ENCODE assay signal across 14 cellular contexts in genomic region chr16:16027728-16028310, GRCh38.
A peak's percentile ranks its signal among the peaks of the same experiment; 100 is the strongest.
DNase-seq lines count a peak whose midpoint lies in the region; ATAC-seq, FAIRE-seq and TF ChIP-seq lines count a peak whose summit lies in the region.
"Had no signal": no experiment of that assay in that cellular context is flagged by ENCODE, and none has a peak within 500 bp of the region (broad histone marks: within the 10 kb centered on the region; RNA-seq: fewer than 3 reads in every experiment).

No MANE protein-coding gene starts in this region.

- no peak for FAIRE-seq in A549 (lab: Jason Lieb, UNC)

- peak overlapping the region; percentile 41 to 77 for H3K27ac Mint-ChIP-seq in natural killer cell

- no peaks in the 10 kb centered on the region for H3K27me3 Mint-ChIP-seq in natural killer cell (ENCODE audit: low read depth in 2 of 2)

- POLR2A ChIA-PET in A549 (lab: Yijun Ruan, JAX): interaction anchor here (0.9 kb wide), 1 partner anchor 139 kb away, joined by 4 read pairs; the partner anchor contains the start of gene CEP20

- DNase-seq in A549 (ENCODE audit: low read depth in 1 of 2, low spot score in 1 of 2): no peak
- peak; percentile 58 for DNase-seq in HT-29 (ENCODE audit: low spot score)
- DNase-seq in natural killer cell: no peak
- DNase-seq in NCI-H1417 treated with DMSO at 0.1 percent for 48 hours (lab: John Stamatoyannopoulos, UW): no peak
- no peak for DNase-seq in T-helper 1 cell
- no peak for DNase-seq in MM.1S
- no peak for DNase-seq in NCI-H510A treated with DMSO at 0.1 percent for 48 hours (lab: John Stamatoyannopoulos, UW)
- DNase-seq: adrenal gland; CD8-positive, alpha-beta T cell; effector CD4-positive, alpha-beta T cell; heart left ventricle; stimulated activated CD4-positive, alpha-beta T cell treated with anti-CD3 and anti-CD28 coated beads, Interleukin-12 subunit alpha, Interleukin-12 subunit beta, amount 100 ng/mL, for 4 hours had no signal

- 0 out of 3 replicates have a peak overlapping the region, but pooled peaks have one; percentile 10 for H3K4me2 ChIP-seq in A549
- H3K4me2 ChIP-seq in MM.1S (ENCODE audit: low read depth, low read length): no peak overlapping the region

- no peak overlapping the region for H3K4me3 ChIP-seq in A549
- no peak overlapping the region for H3K4me3 ChIP-seq in ectodermal cell (ENCODE audit: insufficient read depth, low read depth, low read length)
- H3K4me3 ChIP-seq in MM.1S (ENCODE audit: low read length): no peak overlapping the region
- H3K4me3 ChIP-seq: adrenal gland, heart left ventricle had no signal

- H3K9me3 ChIP-seq in A549: no peaks in the 10 kb centered on the region
- no peaks in the 10 kb centered on the region for H3K9me3 ChIP-seq in ectodermal cell (ENCODE audit: control insufficient read depth, low read length)
- no peaks in the 10 kb centered on the region for H3K9me3 ChIP-seq in MM.1S (replicated peaks; ENCODE audit: insufficient read depth, low read length)
- H3K9me3 ChIP-seq: adrenal gland, heart left ventricle had no signal

- H2AFZ ChIP-seq in MM.1S (ENCODE audit: low read length): no peak overlapping the region

- H3K9me2 ChIP-seq in MM.1S (replicated peaks; ENCODE audit: insufficient read depth, low read length): no peaks in the 10 kb centered on the region

- CTCF ChIA-PET in A549 (lab: Yijun Ruan, JAX): interaction anchor here (0.5 to 2.4 kb wide), 5 partner anchors 8 to 195 kb away, joined by 3 to 11 read pairs (median 4); no protein-coding TSS in a partner anchor

- ATAC-seq in A549 (no peak), natural killer cell (peak in 2 of 3 donors; percentile 36 to 45)
- ATAC-seq: CD8-positive, alpha-beta T cell had no signal

- TF ChIP-seq EP300 in A549 (IDR thresholded peaks at IDR 0.05): no peak

- no peak overlapping the region for H3K9ac ChIP-seq in MM.1S (ENCODE audit: low read length)

- no peaks in the 10 kb centered on the region for H3F3A ChIP-seq in MM.1S (ENCODE audit: insufficient read depth, low read length)

- H3K27me3 ChIP-seq in ectodermal cell (ENCODE audit: control insufficient read depth, insufficient read depth, low read length, poor library complexity, severe bottlenecking) (no peaks in the 10 kb centered on the region), MM.1S (replicated peaks; ENCODE audit: insufficient read depth, low read length) (no peaks in the 10 kb centered on the region)
- H3K27me3 ChIP-seq: adrenal gland, heart left ventricle had no signal

- H4K20me1 ChIP-seq in MM.1S (ENCODE audit: insufficient read depth, low read length): no peaks in the 10 kb centered on the region

- peaks cover 41 to 42% of the 10 kb centered on the region in 2 donors for H3K4me1 Mint-ChIP-seq in natural killer cell

- H3K4me1 ChIP-seq in A549 (peaks cover 69% of the 10 kb centered on the region), ectodermal cell (ENCODE audit: control insufficient read depth, insufficient read depth, low read length) (peaks cover 18% of the 10 kb centered on the region), MM.1S (ENCODE audit: low read length) (no peaks in the 10 kb centered on the region)

- H3K79me2 ChIP-seq in MM.1S (ENCODE audit: low read length): no peaks in the 10 kb centered on the region

- no peaks in the 10 kb centered on the region for H3K36me3 ChIP-seq in ectodermal cell (ENCODE audit: control insufficient read depth, insufficient read depth, low read length)
- H3K36me3 ChIP-seq in MM.1S (replicated peaks; ENCODE audit: insufficient read depth, low read length): no peaks in the 10 kb centered on the region
- H3K36me3 ChIP-seq: adrenal gland had no signal

- TF ChIP-seq CTCF in A549 (IDR thresholded peaks at IDR 0.05) (no peak), natural killer cell (IDR thresholded peaks at IDR 0.05) (no peak), MM.1S (IDR thresholded peaks at IDR 0.05; ENCODE audit: low read length) (no peak)

- H3K9me3 Mint-ChIP-seq in natural killer cell: no peaks in the 10 kb centered on the region
- H3K9me3 Mint-ChIP-seq: CD8-positive, alpha-beta T cell; T-helper 1 cell treated with Interleukin-12 subunit alpha and Interleukin-12 subunit beta and Interleukin-4 antibody, amounts not matched to agents 30 μg/mL and 1 μg/mL, for 36 hours had no signal

- WGBS in A549 (ENCODE audit: missing lambda C conversion rate): 74% methylated on average over 11 of the region's 11 CpGs
- WGBS in ectodermal cell, 2 experiments: 46 to 50% methylated on average over 11 of the region's 11 CpGs

- H3K4me3 Mint-ChIP-seq in natural killer cell: peak overlapping the region; percentile 36
- H3K4me3 Mint-ChIP-seq: CD8-positive, alpha-beta T cell; T-helper 1 cell treated with Interleukin-12 subunit alpha and Interleukin-12 subunit beta and Interleukin-4 antibody, amounts not matched to agents 30 μg/mL and 1 μg/mL, for 36 hours had no signal

- no peak for TF ChIP-seq POLR2A in A549 (IDR thresholded peaks at IDR 0.05; ENCODE audit: low read length)

- no peaks in the 10 kb centered on the region for H3K36me3 Mint-ChIP-seq in natural killer cell

- TF ChIP-seq RAD21 in A549 (conservative IDR thresholded peaks at IDR 0.05 in 1 of 2, IDR thresholded peaks at IDR 0.05 in 1 of 2): no peak

- H3K27ac ChIP-seq in A549: peak overlapping the region in 1 of 2 experiments; percentile 65; a peak in 4 of 6 replicates
- peak overlapping the region; percentile 67 for H3K27ac ChIP-seq in ectodermal cell (ENCODE audit: insufficient read depth, low read depth, low read length, poor library complexity, severe bottlenecking)
- no peak overlapping the region for H3K27ac ChIP-seq in MM.1S (ENCODE audit: low read length)
- H3K27ac ChIP-seq: heart left ventricle had no signal

- intact Hi-C loops in natural killer cell (cut with micrococcal nuclease): no loop called here

TF ChIP-seq in A549, 52 proteins besides CTCF, POLR2A, EP300 and RAD21:
- TF ChIP-seq CBX2 (IDR thresholded peaks at IDR 0.05; ENCODE audit: borderline replicate concordance, low read depth): no peak
- TF ChIP-seq HDAC2 (IDR thresholded peaks at IDR 0.05): no peak
- TF ChIP-seq RFX5 (IDR thresholded peaks at IDR 0.05): no peak
- no peak for TF ChIP-seq RCOR1 (IDR thresholded peaks at IDR 0.05; ENCODE audit: low read depth, low read length)
- no peak for TF ChIP-seq HEYL (CRISPR knock-in tag; IDR thresholded peaks at IDR 0.05)
- TF ChIP-seq SREBF2 (IDR thresholded peaks at IDR 0.05): no peak
- TF ChIP-seq MAX (IDR thresholded peaks at IDR 0.05): no peak
- no peak for TF ChIP-seq HES2 (IDR thresholded peaks at IDR 0.05)
- no peak for TF ChIP-seq ZC3H11A (IDR thresholded peaks at IDR 0.05)
- TF ChIP-seq NFE2L2 (conservative IDR thresholded peaks at IDR 0.05; ENCODE audit: low read length): no peak
- TF ChIP-seq NPAS2 (CRISPR knock-in tag; IDR thresholded peaks at IDR 0.05; ENCODE audit: borderline replicate concordance): no peak
- TF ChIP-seq POLR2AphosphoS2 (conservative IDR thresholded peaks at IDR 0.05; ENCODE audit: low read length): no peak
- TF ChIP-seq BCL3 (IDR thresholded peaks at IDR 0.05): no peak
- no peak for TF ChIP-seq HOXB5 (CRISPR knock-in tag; IDR thresholded peaks at IDR 0.05)
- no peak for TF ChIP-seq EHF (CRISPR knock-in tag; IDR thresholded peaks at IDR 0.05)
- no peak for TF ChIP-seq HMGXB4 (CRISPR knock-in tag; IDR thresholded peaks at IDR 0.05; ENCODE audit: borderline replicate concordance)
- TF ChIP-seq CHD4 (IDR thresholded peaks at IDR 0.05; ENCODE audit: borderline replicate concordance): no peak
- no peak for TF ChIP-seq ZNF302 (CRISPR knock-in tag; IDR thresholded peaks at IDR 0.05)
TF ChIP-seq in A549: peak in this region for 0.

Comparison
In these comparisons a context has a peak if more than half of its experiments do, and no peak if none do; other contexts are left out.
1. ATAC-seq: peak in natural killer cell (2 of 3); none in A549 (0 of 2).